ENCODE assay signal across 16 cellular contexts in genomic region chr11:111632798-111633197, GRCh38. TPM values are rescaled to one million over a fixed set of nuclear protein-coding genes. Genes with fewer than 3 reads are reported as not detected.
DNase-seq lines count a peak whose midpoint lies in the region; ATAC-seq and TF ChIP-seq lines count a peak whose summit lies in the region.
"Had no signal": no experiment of that assay in that cellular context is flagged by ENCODE, and none has a peak within 500 bp of the region (broad histone marks: within the 10 kb centered on the region; RNA-seq: fewer than 3 reads in every experiment).

No MANE protein-coding gene starts in this region.

- H3K9me3 ChIP-seq in BE2C (no peaks in the 10 kb centered on the region), breast epithelium (no peaks in the 10 kb centered on the region), Peyer's patch (no peaks in the 10 kb centered on the region)
- H3K9me3 ChIP-seq: ascending aorta had no signal

- no peak for TF ChIP-seq POLR2A in breast epithelium (IDR thresholded peaks at IDR 0.05)
- TF ChIP-seq POLR2A in Peyer's patch (IDR thresholded peaks at IDR 0.05), result no peak

- H3K4me3 ChIP-seq in BE2C (ENCODE audit: low read depth, low read length), result no peak overlapping the region; the same call in 1 of the 2 replicates
- no peak overlapping the region for H3K4me3 ChIP-seq in breast epithelium
- no peak overlapping the region for H3K4me3 ChIP-seq in Peyer's patch
- H3K4me3 ChIP-seq: ascending aorta had no signal

- no peak overlapping the region for H3K4me3 Mint-ChIP-seq in nephron
- H3K4me3 Mint-ChIP-seq: B cell; HFFc6; stimulated activated naive CD8-positive, alpha-beta T cell treated with anti-CD3 and anti-CD28 coated beads, Interleukin-15, amount 100 ng/mL, for 72 hours had no signal

- peaks cover 24% of the 10 kb centered on the region for H3K36me3 Mint-ChIP-seq in nephron (ENCODE audit: low read depth)

- TF ChIP-seq CTCF in BE2C (IDR thresholded peaks at IDR 0.05; ENCODE audit: low read depth, low read length) (no peak), breast epithelium (IDR thresholded peaks at IDR 0.05) (no peak), nephron (IDR thresholded peaks at IDR 0.05; ENCODE audit: unreplicated experiment in 3 of 3) (no peak), Peyer's patch (IDR thresholded peaks at IDR 0.05) (no peak)

- H3K36me3 ChIP-seq in BE2C, result no peaks in the 10 kb centered on the region
- H3K36me3 ChIP-seq in breast epithelium, result no peaks in the 10 kb centered on the region
- no peaks in the 10 kb centered on the region for H3K36me3 ChIP-seq in Peyer's patch
- H3K36me3 ChIP-seq: ascending aorta had no signal

- H3K27ac Mint-ChIP-seq in nephron, result peak overlapping the region; percentile 1 to 62 (median 7)
- H3K27ac Mint-ChIP-seq: B cell; stimulated activated naive CD8-positive, alpha-beta T cell treated with anti-CD3 and anti-CD28 coated beads, Interleukin-15, amount 100 ng/mL, for 72 hours had no signal

- no peaks in the 10 kb centered on the region for H3K27me3 ChIP-seq in BE2C
- no peaks in the 10 kb centered on the region for H3K27me3 ChIP-seq in breast epithelium
- H3K27me3 ChIP-seq in Peyer's patch, result no peaks in the 10 kb centered on the region
- H3K27me3 ChIP-seq: ascending aorta had no signal

- intact Hi-C loops in breast epithelium (cut with DNase I; ENCODE audit: low total_unique reads), result no loop called here

- peak overlapping the region; percentile 69 to 77 for H3K27ac ChIP-seq in breast epithelium
- H3K27ac ChIP-seq in Peyer's patch, result peak overlapping the region in 1 of 4 donors; percentile 38

- no peak for ATAC-seq in HG03135 (IDR thresholded peaks at IDR 0.05; ENCODE audit: unreplicated experiment)
- ATAC-seq: activated CD4-positive, CD25-positive, alpha-beta regulatory T cell treated with anti-CD3 and anti-CD28 coated beads, Interleukin-2, amount 50 U/mL, for 24 hours; stimulated activated naive CD8-positive, alpha-beta T cell treated with anti-CD3 and anti-CD28 coated beads, Interleukin-15, amount 100 ng/mL, for 72 hours had no signal

- H3K4me1 Mint-ChIP-seq in nephron, result peaks cover 30% of the 10 kb centered on the region

- peaks cover 47% of the 10 kb centered on the region for H3K4me1 ChIP-seq in BE2C
- H3K4me1 ChIP-seq in breast epithelium, result peaks cover 0 to 5% of the 10 kb centered on the region in 2 donors
- peaks cover 0 to 54% (median 0%) of the 10 kb centered on the region in 4 donors for H3K4me1 ChIP-seq in Peyer's patch

- DNase-seq in BE2C (peak; percentile 48), NCI-H2029 (lab: John Stamatoyannopoulos, UW) (peak; percentile 46), breast epithelium (ENCODE audit: low spot score in 2 of 2) (no peak), AG08395 (ENCODE audit: low spot score) (no peak), Peyer's patch (no peak), AG20443 (ENCODE audit: low spot score) (no peak)
- DNase-seq: activated gamma-delta T cell treated with Interleukin-2 at 50 U/mL for 16 hours; HFFc6; NCI-H146; NCI-H526 treated with DMSO at 0.1 percent for 48 hours; stimulated activated naive CD8-positive, alpha-beta T cell treated with anti-CD3 and anti-CD28 coated beads, Interleukin-15, amount 100 ng/mL, for 72 hours had no signal

- no peaks in the 10 kb centered on the region for H3K27me3 Mint-ChIP-seq in nephron (ENCODE audit: low read depth)
- H3K27me3 Mint-ChIP-seq: B cell; stimulated activated naive CD8-positive, alpha-beta T cell treated with anti-CD3 and anti-CD28 coated beads, Interleukin-15, amount 100 ng/mL, for 72 hours had no signal

- no peaks in the 10 kb centered on the region for H3K9me3 Mint-ChIP-seq in nephron
- H3K9me3 Mint-ChIP-seq: HFFc6; stimulated activated naive CD8-positive, alpha-beta T cell treated with anti-CD3 and anti-CD28 coated beads, Interleukin-15, amount 100 ng/mL, for 72 hours had no signal

RNA-seq across cellular contexts. Expression of gene SIK2, which starts 30.5 kb away (rescaled TPM):
- 9.6 TPM for polyA plus RNA-seq in BE2C (2012; ENCODE audit: insufficient read depth, insufficient read length, low read depth)
- 10 to 100 TPM; 19.0 to 56.6 (median 30.7) TPM for total RNA-seq in breast epithelium
- 10 to 100 TPM; 12.4 to 16.3 (median 14.4) TPM for total RNA-seq in Peyer's patch

Comparison
In these comparisons a context has a peak if more than half of its experiments do, and no peak if none do; other contexts are left out.
1. DNase-seq: peak in BE2C (single experiment) and NCI-H2029 (single experiment); none in breast epithelium (0 of 2), AG08395 (single experiment), Peyer's patch (0 of 3) and AG20443 (single experiment).